15 cellular contexts compared by ENCODE assay signal in genomic region chr2:70367722-70368323, GRCh38.
DNase-seq lines count a peak whose midpoint lies in the region; ATAC-seq and TF ChIP-seq lines count a peak whose summit lies in the region.
"Had no signal": no experiment of that assay in that cellular context is flagged by ENCODE, and none has a peak within 500 bp of the region (broad histone marks: within the 10 kb centered on the region; RNA-seq: fewer than 3 reads in every experiment).

No MANE protein-coding gene starts in this region.

- no peak for ATAC-seq in HG02852 (IDR thresholded peaks at IDR 0.05; ENCODE audit: unreplicated experiment)
- ATAC-seq: GM12878 had no signal

- DNase-seq in NCI-H2029 (lab: John Stamatoyannopoulos, UW) (peak; percentile 28), NCI-H2029 treated with DMSO at 0.1 percent for 48 hours (lab: John Stamatoyannopoulos, UW) (no peak), RPMI8226 (peak; percentile 19), fibroblast of mammary gland (ENCODE audit: low read depth) (peak; percentile 45), renal cortical epithelial cell (ENCODE audit: low read depth) (peak; percentile 32), NCI-H1930 (lab: John Stamatoyannopoulos, UW) (no peak), GM20000 (ENCODE audit: low spot score) (no peak)
- DNase-seq: ACHN; activated naive CD4-positive, alpha-beta T cell treated with anti-CD3 and anti-CD28 coated beads for 36 hours; central memory CD4-positive, alpha-beta T cell; erythroblast; NCI-H524 treated with DMSO at 0.1 percent for 48 hours; Right ventricle myocardium superior had no signal

- TF ChIP-seq CTCF in fibroblast of mammary gland (conservative IDR thresholded peaks at IDR 0.05; ENCODE audit: control insufficient read depth, insufficient read depth, low read depth, low read length) (no peak), GM20000 (IDR thresholded peaks at IDR 0.05; ENCODE audit: extremely low read depth, missing control alignments) (no peak)

- no peak overlapping the region for H3K4me3 ChIP-seq in fibroblast of mammary gland (ENCODE audit: control insufficient read depth, low read depth, low read length)
- H3K4me3 ChIP-seq: GM12878 had no signal

Comparison
In these comparisons a context has a peak if more than half of its experiments do, and no peak if none do; other contexts are left out.
1. DNase-seq: peak in NCI-H2029 (single experiment), RPMI8226 (single experiment), fibroblast of mammary gland (single experiment) and renal cortical epithelial cell (single experiment); none in NCI-H2029 treated with DMSO at 0.1 percent for 48 hours (single experiment), NCI-H1930 (0 of 2) and GM20000 (single experiment).